1 cellular context compared by ENCODE assay signal in genomic region chr19:15643387-15643786, GRCh38.
TF ChIP-seq lines count a peak whose summit lies in the region.

No MANE protein-coding gene starts in this region.

TF ChIP-seq in HepG2, 621 proteins besides CTCF, POLR2A, EP300 and RAD21 (continued from another document and continues in another):
- no peak for TF ChIP-seq ZNF318 (CRISPR knock-in tag; IDR thresholded peaks at IDR 0.05)
- no peak for TF ChIP-seq ETS1 (CRISPR knock-in tag; IDR thresholded peaks at IDR 0.05)
- no peak for TF ChIP-seq EZH2 (conservative IDR thresholded peaks at IDR 0.05; ENCODE audit: low read depth, low read length)
- no peak for TF ChIP-seq HMGXB4 (CRISPR knock-in tag; IDR thresholded peaks at IDR 0.05; ENCODE audit: borderline replicate concordance in 1 of 2, low read depth in 1 of 2)
- no peak for TF ChIP-seq LBX2 (CRISPR knock-in tag; IDR thresholded peaks at IDR 0.05; ENCODE audit: borderline replicate concordance)
- no peak for TF ChIP-seq HDAC1 (CRISPR knock-in tag; IDR thresholded peaks at IDR 0.05)
- TF ChIP-seq NR2F1 (CRISPR knock-in tag; IDR thresholded peaks at IDR 0.05) = no peak
- no peak for TF ChIP-seq ZNF598 (CRISPR knock-in tag; IDR thresholded peaks at IDR 0.05; ENCODE audit: borderline replicate concordance)
- no peak for TF ChIP-seq MLX (CRISPR knock-in tag; IDR thresholded peaks at IDR 0.05)
- TF ChIP-seq TARDBP (CRISPR knock-in tag; IDR thresholded peaks at IDR 0.05) = peak; percentile 37; the same call in 1 of the 2 replicates
- TF ChIP-seq PREB (CRISPR knock-in tag; IDR thresholded peaks at IDR 0.05) = no peak
- no peak for TF ChIP-seq ZNF24 (IDR thresholded peaks at IDR 0.05)
- peak; percentile 97 for TF ChIP-seq TEF (CRISPR knock-in tag; IDR thresholded peaks at IDR 0.05)
- no peak for TF ChIP-seq ZNF3 (CRISPR knock-in tag; IDR thresholded peaks at IDR 0.05)
- no peak for TF ChIP-seq NFIB (CRISPR knock-in tag; IDR thresholded peaks at IDR 0.05; ENCODE audit: borderline replicate concordance)
- no peak for TF ChIP-seq ISL2 (CRISPR knock-in tag; IDR thresholded peaks at IDR 0.05)
- TF ChIP-seq FOXP4 (CRISPR knock-in tag; IDR thresholded peaks at IDR 0.05) = peak; percentile 77
- no peak for TF ChIP-seq SIX4 (CRISPR knock-in tag; IDR thresholded peaks at IDR 0.05)
- TF ChIP-seq TOE1 (CRISPR knock-in tag; IDR thresholded peaks at IDR 0.05) = no peak
- peak; percentile 32; the same call in 1 of the 2 replicates for TF ChIP-seq ZMYM4 (CRISPR knock-in tag; IDR thresholded peaks at IDR 0.05)
- TF ChIP-seq ZBTB37 (CRISPR knock-in tag; IDR thresholded peaks at IDR 0.05) = no peak
- no peak for TF ChIP-seq ZBTB7A (CRISPR knock-in tag; IDR thresholded peaks at IDR 0.05)
- TF ChIP-seq ZNF326 (CRISPR knock-in tag; IDR thresholded peaks at IDR 0.05; ENCODE audit: borderline replicate concordance) = no peak
- no peak for TF ChIP-seq ZNF20 (CRISPR knock-in tag; IDR thresholded peaks at IDR 0.05)
- no peak for TF ChIP-seq GATA4 (IDR thresholded peaks at IDR 0.05; ENCODE audit: borderline replicate concordance, low read depth)
- no peak for TF ChIP-seq ZNF207 (IDR thresholded peaks at IDR 0.05; ENCODE audit: borderline replicate concordance)
- no peak for TF ChIP-seq BRCA1 (CRISPR knock-in tag; IDR thresholded peaks at IDR 0.05)
- no peak for TF ChIP-seq ZNF292 (CRISPR knock-in tag; IDR thresholded peaks at IDR 0.05; ENCODE audit: borderline replicate concordance, low read depth)
- TF ChIP-seq TCF7L2 (IDR thresholded peaks at IDR 0.05; ENCODE audit: low read depth, low read length) = no peak
- no peak for TF ChIP-seq LRRFIP1 (CRISPR knock-in tag; conservative IDR thresholded peaks at IDR 0.05)
- no peak for TF ChIP-seq ZNF335 (CRISPR knock-in tag; IDR thresholded peaks at IDR 0.05)
- TF ChIP-seq PAX8 (CRISPR knock-in tag; IDR thresholded peaks at IDR 0.05; ENCODE audit: borderline replicate concordance) = no peak
- no peak for TF ChIP-seq ZNF251 (CRISPR knock-in tag; IDR thresholded peaks at IDR 0.05)
- no peak for TF ChIP-seq GABPA (IDR thresholded peaks at IDR 0.05; ENCODE audit: low read depth, low read length)
- no peak for TF ChIP-seq GABPA (CRISPR knock-in tag; IDR thresholded peaks at IDR 0.05; ENCODE audit: low read depth)
- TF ChIP-seq SUZ12 (IDR thresholded peaks at IDR 0.05; ENCODE audit: low read depth, low read length) = no peak
- no peak for TF ChIP-seq ZBTB20 (CRISPR knock-in tag; IDR thresholded peaks at IDR 0.05; ENCODE audit: borderline replicate concordance, low read depth)
- no peak for TF ChIP-seq KDM5B (CRISPR knock-in tag; IDR thresholded peaks at IDR 0.05; ENCODE audit: borderline replicate concordance)
- peak; percentile 40; the same call in 1 of the 2 replicates for TF ChIP-seq PHF21A (CRISPR knock-in tag; IDR thresholded peaks at IDR 0.05)
- TF ChIP-seq SNAPC2 (CRISPR knock-in tag; IDR thresholded peaks at IDR 0.05) = no peak
- peak; percentile 70 for TF ChIP-seq GATAD2A (CRISPR knock-in tag; IDR thresholded peaks at IDR 0.05)
- no peak for TF ChIP-seq ZNF253 (CRISPR knock-in tag; IDR thresholded peaks at IDR 0.05; ENCODE audit: borderline replicate concordance)
- TF ChIP-seq PRPF4 (IDR thresholded peaks at IDR 0.05; ENCODE audit: low read depth, low read length, poor library complexity, severe bottlenecking) = no peak
- no peak for TF ChIP-seq ZBTB38 (CRISPR knock-in tag; IDR thresholded peaks at IDR 0.05)
- TF ChIP-seq SAP130 (CRISPR knock-in tag; IDR thresholded peaks at IDR 0.05; ENCODE audit: low read depth) = peak; percentile 62; the same call in 1 of the 2 replicates
- peak; percentile 96 for TF ChIP-seq HNF4G (IDR thresholded peaks at IDR 0.05; ENCODE audit: borderline replicate concordance, low read depth, low read length)
- peak; percentile 67; the same call in 1 of the 2 replicates for TF ChIP-seq HNF4G (CRISPR knock-in tag; IDR thresholded peaks at IDR 0.05; ENCODE audit: borderline replicate concordance, low read depth)
